ENCODE assay signal across 1 cellular context in genomic region chr3:196969001-196969659, GRCh38.
TF ChIP-seq lines count a peak whose summit lies in the region.

No MANE protein-coding gene starts in this region.

TF ChIP-seq in IMR-90, 13 proteins besides CTCF, POLR2A, EP300 and RAD21 (continued from another document):
- TF ChIP-seq MAZ (IDR thresholded peaks at IDR 0.05; ENCODE audit: borderline replicate concordance, low read depth, low read length) = 0 out of 2 replicates have a peak, but pooled peaks have one; percentile 4
